Comparison of ENCODE assay signal across 1 cellular context in genomic region chr13:27194209-27194608, GRCh38.
TF ChIP-seq lines count a peak whose summit lies in the region.

No MANE protein-coding gene starts in this region.

TF ChIP-seq in K562, 482 proteins besides CTCF, POLR2A, EP300 and RAD21:
- TF ChIP-seq CEBPG (CRISPR knock-in tag; IDR thresholded peaks at IDR 0.05) (0 out of 2 replicates have a peak, but pooled peaks have one; percentile 27), CEBPG (tag; conservative IDR thresholded peaks at IDR 0.05 in 1 of 2, IDR thresholded peaks at IDR 0.05 in 1 of 2) (peak; percentile 43 to 65; a peak in 2 of 4 replicates), CHAMP1 (IDR thresholded peaks at IDR 0.05) (no peak), ZNF41 (CRISPR knock-in tag; conservative IDR thresholded peaks at IDR 0.05) (no peak), BACH1 (tag; IDR thresholded peaks at IDR 0.05) (no peak), ZNF696 (CRISPR knock-in tag; conservative IDR thresholded peaks at IDR 0.05) (no peak), CEBPB (tag; IDR thresholded peaks at IDR 0.05) (peak; percentile 86), CSDE1 (IDR thresholded peaks at IDR 0.05) (no peak), FOXA3 (CRISPR knock-in tag; conservative IDR thresholded peaks at IDR 0.05 in 1 of 2, IDR thresholded peaks at IDR 0.05 in 1 of 2) (no peak), MED1 (CRISPR knock-in tag; IDR thresholded peaks at IDR 0.05; ENCODE audit: borderline replicate concordance) (no peak), ZNF583 (CRISPR knock-in tag; IDR thresholded peaks at IDR 0.05) (no peak)
- TF ChIP-seq, protein P1, sequence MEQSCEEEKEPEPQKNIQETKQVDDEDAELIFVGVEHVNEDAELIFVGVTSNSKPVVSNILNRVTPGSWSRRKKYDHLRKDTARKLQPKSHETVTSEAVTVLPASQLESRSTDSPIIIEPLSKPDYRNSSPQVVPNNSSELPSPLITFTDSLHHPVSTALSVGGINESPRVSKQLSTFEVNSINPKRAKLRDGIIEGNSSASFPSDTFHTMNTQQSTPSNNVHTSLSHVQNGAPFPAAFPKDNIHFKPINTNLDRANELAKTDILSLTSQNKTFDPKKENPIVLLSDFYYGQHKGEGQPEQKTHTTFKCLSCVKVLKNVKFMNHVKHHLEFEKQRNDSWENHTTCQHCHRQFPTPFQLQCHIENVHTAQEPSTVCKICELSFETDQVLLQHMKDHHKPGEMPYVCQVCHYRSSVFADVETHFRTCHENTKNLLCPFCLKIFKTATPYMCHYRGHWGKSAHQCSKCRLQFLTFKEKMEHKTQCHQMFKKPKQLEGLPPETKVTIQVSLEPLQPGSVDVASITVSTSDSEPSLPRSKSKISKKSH (CRISPR knock-in tag; IDR thresholded peaks at IDR 0.05) = no peak
TF ChIP-seq in K562: peak in this region for 2.
